ENCODE assay signal across 10 cellular contexts in genomic region chr5:29990681-29991080, GRCh38.
"Had no signal": no experiment of that assay in that cellular context is flagged by ENCODE, and none has a peak within 500 bp of the region (broad histone marks: within the 10 kb centered on the region; RNA-seq: fewer than 3 reads in every experiment).

No MANE protein-coding gene starts in this region.

- H3K36me3 ChIP-seq: HAP-1 had no signal

- H3K4me3 ChIP-seq: GM23248, GM23338, HAP-1 had no signal

- H3K27ac ChIP-seq: GM23248 had no signal

- H2AFZ ChIP-seq: GM23248, GM23338 had no signal

- H3K4me1 ChIP-seq: HAP-1 had no signal

- H3K4me2 ChIP-seq: GM23338 had no signal

- H3K9ac ChIP-seq: GM23248 had no signal

- DNase-seq: GM23248, GOT3, H7, H9, HCEC 1CT, HFFc6 had no signal

- FAIRE-seq: H1 had no signal

- H3K9me3 ChIP-seq: HAP-1 had no signal

- ATAC-seq: GM23338, HCT116 had no signal
